In genomic region chr3:116103868-116104530, GRCh38 we compare ENCODE assay signal across 25 cellular contexts.
"Had no signal": no experiment of that assay in that cellular context is flagged by ENCODE, and none has a peak within 500 bp of the region (broad histone marks: within the 10 kb centered on the region; RNA-seq: fewer than 3 reads in every experiment).

No MANE protein-coding gene starts in this region.

- DNase-seq: activated B cell treated with CpG ODN at 0.5 μM for 24 hours; activated CD4-positive, alpha-beta T cell treated with anti-CD3 and anti-CD28 coated beads for 36 hours; activated CD4-positive, alpha-beta T cell treated with anti-CD3 and anti-CD28 coated beads, Interleukin-2, amount 50 U/mL, for 4 hours; activated CD8-positive, alpha-beta memory T cell treated with anti-CD3 and anti-CD28 coated beads, Interleukin-2, amount 50 U/mL, for 48 hours; activated effector memory CD4-positive, alpha-beta T cell treated with Interleukin-2 at 50 U/mL for 16 hours; activated naive CD4-positive, alpha-beta T cell treated with anti-CD3 and anti-CD28 coated beads for 36 hours; activated naive CD8-positive, alpha-beta T cell treated with anti-CD3 and anti-CD28 coated beads, Interleukin-2, amount 10 ng/mL, durations not matched to agents 7 days and 5 days; activated T-cell treated with anti-CD3 and anti-CD28 coated beads, Interleukin-2, amount 50 U/mL, for 72 hours; amniotic stem cell; cortex of kidney; heart left ventricle; islet precursor cell; left colon; lower lobe of right lung; naive thymus-derived CD8-positive, alpha-beta T cell; ovary; right cardiac atrium; stimulated activated CD4-positive, alpha-beta T cell treated with anti-CD3 and anti-CD28 coated beads, Interleukin-12 subunit alpha, Interleukin-12 subunit beta, amount 100 ng/mL, for 4 hours; stimulated activated CD4-positive, alpha-beta T cell treated with anti-CD3 and anti-CD28 coated beads, Interleukin-4, amount 100 ng/mL, for 4 hours; stimulated activated naive CD8-positive, alpha-beta T cell treated with anti-CD3 and anti-CD28 coated beads, Interleukin-15, Interleukin-2, amounts not matched to agents 100 U/mL and 50 U/mL, for 24 hours; T1000; upper lobe of left lung had no signal

- ATAC-seq: activated CD4-positive, alpha-beta T cell treated with anti-CD3 and anti-CD28 coated beads for 36 hours; activated T-cell treated with anti-CD3 and anti-CD28 coated beads, Interleukin-2, amount 50 U/mL, for 72 hours; heart left ventricle; left colon; lower lobe of right lung; naive thymus-derived CD8-positive, alpha-beta T cell; right cardiac atrium; stimulated activated naive CD8-positive, alpha-beta T cell treated with anti-CD3 and anti-CD28 coated beads, Interleukin-15, Interleukin-2, amounts not matched to agents 100 U/mL and 50 U/mL, for 24 hours had no signal

- H3K9me3 ChIP-seq: heart left ventricle, lower lobe of right lung, ovary, prostate gland, upper lobe of left lung had no signal

- H3K27me3 ChIP-seq: cardiac muscle cell, heart left ventricle, ovary, upper lobe of left lung had no signal

- H3K36me3 ChIP-seq: cardiac muscle cell, heart left ventricle, lower lobe of right lung, ovary, prostate gland, upper lobe of left lung had no signal

- H3K27ac ChIP-seq: cardiac muscle cell, epithelial cell of prostate, heart left ventricle, lower lobe of right lung, ovary, prostate gland, upper lobe of left lung had no signal

- H3K4me3 ChIP-seq: cardiac muscle cell, heart left ventricle, lower lobe of right lung, ovary, prostate gland, upper lobe of left lung had no signal

- H3K4me1 ChIP-seq: heart left ventricle, lower lobe of right lung, prostate gland, upper lobe of left lung had no signal
